In genomic region chrX:50081282-50081955, GRCh38 we compare ENCODE assay signal across 9 cellular contexts.
DNase-seq lines count a peak whose midpoint lies in the region; ATAC-seq, FAIRE-seq and TF ChIP-seq lines count a peak whose summit lies in the region.
"Had no signal": no experiment of that assay in that cellular context is flagged by ENCODE, and none has a peak within 500 bp of the region (broad histone marks: within the 10 kb centered on the region; RNA-seq: fewer than 3 reads in every experiment).

No MANE protein-coding gene starts in this region.

- no peaks in the 10 kb centered on the region for H3K27me3 Mint-ChIP-seq in CD8-positive, alpha-beta T cell (ENCODE audit: low read depth)

- WGBS in GM12878 (ENCODE audit: insufficient coverage, insufficient replicate concordance, low lambda C conversion rate, missing lambda C conversion rate), result 44% methylated on average over 3 of the region's 3 CpGs

- H3K4me1 ChIP-seq in GM12878 (ENCODE audit: control insufficient read depth, insufficient read depth, low read length), result no peaks in the 10 kb centered on the region
- no peaks in the 10 kb centered on the region for H3K4me1 ChIP-seq in CD8-positive, alpha-beta T cell (ENCODE audit: insufficient read depth, low read length)

- POLR2A ChIA-PET in GM12878 (lab: Charles Lee), result no interaction called here
- POLR2A ChIA-PET in CD8-positive, alpha-beta T cell (lab: Charles Lee), result no interaction called here

- no peaks in the 10 kb centered on the region for H3K79me2 ChIP-seq in GM12878 (ENCODE audit: control insufficient read depth, insufficient read depth, low read length)

- no peak overlapping the region for H2AFZ ChIP-seq in GM12878 (ENCODE audit: control insufficient read depth, low read depth, low read length)

- TF ChIP-seq EP300 in GM12878 (IDR thresholded peaks at IDR 0.05; ENCODE audit: borderline replicate concordance in 1 of 2, control insufficient read depth in 1 of 2, low read depth in 2 of 2, low read length in 2 of 2), result no peak

- no peaks in the 10 kb centered on the region for H4K20me1 ChIP-seq in GM12878 (ENCODE audit: control insufficient read depth, insufficient read depth)
- H4K20me1 ChIP-seq: BLaER1 had no signal

- DNase-seq in NCI-H1417 (lab: John Stamatoyannopoulos, UW), result peak in 2 of 3 experiments; percentile 26 to 64
- no peak for DNase-seq in NCI-H1417 treated with DMSO at 0.1 percent for 48 hours (lab: John Stamatoyannopoulos, UW)
- DNase-seq in LHCN-M2 (ENCODE audit: low read depth), result peak; percentile 18
- DNase-seq in GM12878 (ENCODE audit: low read depth, low spot score), result no peak
- peak; percentile 45 to 70 for DNase-seq in lung microvascular endothelial cell (ENCODE audit: low read depth in 2 of 2)
- DNase-seq in CD8-positive, alpha-beta T cell, result no peak
- DNase-seq in T-helper 9 cell, result no peak

- TF ChIP-seq CTCF in GM12878 (IDR thresholded peaks at IDR 0.05 in 2 of 3, conservative IDR thresholded peaks at IDR 0.05 in 1 of 3; ENCODE audit: control insufficient read depth in 2 of 3, extremely low read depth in 1 of 3, insufficient read depth in 1 of 3, low read depth in 3 of 3, low read length in 3 of 3), result peak; percentile 29 to 38 (median 35); a peak in 3 of 6 replicates
- no peak for TF ChIP-seq CTCF in CD8-positive, alpha-beta T cell (IDR thresholded peaks at IDR 0.05)

- BruUV-seq in GM12878 (replicated peaks; lab: Mats Ljungman, UMichigan), result no TSS peak

- no peak overlapping the region for H3K4me2 ChIP-seq in GM12878 (ENCODE audit: control insufficient read depth, insufficient read depth)
- H3K4me2 ChIP-seq: BLaER1 had no signal

- H3K9me3 ChIP-seq in GM12878 (replicated peaks; ENCODE audit: control insufficient read depth, insufficient read depth, low read length), result no peaks in the 10 kb centered on the region
- no peaks in the 10 kb centered on the region for H3K9me3 ChIP-seq in CD8-positive, alpha-beta T cell (ENCODE audit: low read length)
- H3K9me3 ChIP-seq: BLaER1 had no signal

- TF ChIP-seq POLR2A in GM12878 (IDR thresholded peaks at IDR 0.05; ENCODE audit: low read depth, low read length), result no peak

- no peak overlapping the region for H3K27ac Mint-ChIP-seq in CD8-positive, alpha-beta T cell

- no peak overlapping the region for H3K9ac ChIP-seq in GM12878 (ENCODE audit: control insufficient read depth, insufficient read depth, low read length)
- H3K9ac ChIP-seq: BLaER1 had no signal

- in situ Hi-C loops in GM12878 (cut with MboI), result no loop called here

- no peaks in the 10 kb centered on the region for H3K9me3 Mint-ChIP-seq in CD8-positive, alpha-beta T cell

- H3K36me3 ChIP-seq in GM12878 (ENCODE audit: control insufficient read depth in 2 of 2, insufficient read depth in 2 of 2, low read length in 1 of 2), result no peaks in the 10 kb centered on the region
- H3K36me3 ChIP-seq in CD8-positive, alpha-beta T cell (ENCODE audit: insufficient read depth, low read length), result no peaks in the 10 kb centered on the region
- H3K36me3 ChIP-seq: BLaER1 had no signal

- RAD21 ChIA-PET in GM12878 (lab: Charles Lee; ENCODE audit: unreplicated experiment), result interaction anchor here (1.1 to 1.6 kb wide), 3 partner anchors 123 to 164 kb away, joined by 4 to 9 read pairs (median 6); partner anchors contain the start of genes CCNB3 and CLCN5

- CTCF ChIA-PET in GM12878 (lab: Yijun Ruan, JAX), result interaction anchor here (0.7 to 1.9 kb wide), 3 partner anchors 162 to 171 kb away, joined by 4 to 13 read pairs (median 11); no protein-coding TSS in a partner anchor
- CTCF ChIA-PET in CD8-positive, alpha-beta T cell (lab: Charles Lee), result no interaction called here

- peak; percentile 43; the same call in 2 of the 3 replicates for ATAC-seq in GM12878
- ATAC-seq in CD8-positive, alpha-beta T cell, result no peak
- no peak for ATAC-seq in activated CD4-positive, CD25-positive, alpha-beta regulatory T cell treated with anti-CD3 and anti-CD28 coated beads, Interleukin-2, amount 50 U/mL, for 24 hours

- H3K4me3 Mint-ChIP-seq in CD8-positive, alpha-beta T cell, result no peak overlapping the region

- H3K4me3 ChIP-seq in GM12878, result no peak overlapping the region
- H3K4me3 ChIP-seq in CD8-positive, alpha-beta T cell (ENCODE audit: low read depth, low read length), result no peak overlapping the region
- H3K4me3 ChIP-seq: BLaER1 had no signal

- SMC1A ChIA-PET in GM12878 (lab: Charles Lee; ENCODE audit: uncharacterized antibody, unreplicated experiment), result interaction anchor here (1.0 kb wide), 1 partner anchor 159 kb away, joined by 4 read pairs; the partner anchor contains the start of gene CLCN5

- peak; percentile 62 for TF ChIP-seq RAD21 in GM12878 (IDR thresholded peaks at IDR 0.05; ENCODE audit: insufficient read depth, low read depth, low read length)

- peaks cover 3% of the 10 kb centered on the region for H3K36me3 Mint-ChIP-seq in CD8-positive, alpha-beta T cell

- H3K27me3 ChIP-seq in GM12878 (replicated peaks in 1 of 2; ENCODE audit: control insufficient read depth in 2 of 2, insufficient read depth in 2 of 2, low read length in 1 of 2), result no peaks in the 10 kb centered on the region
- H3K27me3 ChIP-seq in CD8-positive, alpha-beta T cell (ENCODE audit: insufficient read depth, low read length), result no peaks in the 10 kb centered on the region

- FAIRE-seq in GM12878 (lab: Jason Lieb, UNC), result no peak

- intact Hi-C loops in GM12878 (cut with micrococcal nuclease; ENCODE audit: unreplicated experiment), result loop anchor here (5.0 kb wide), 1 partner anchor 164 kb away; no protein-coding TSS in a partner anchor
- intact Hi-C loops in CD8-positive, alpha-beta T cell (cut with DNase I, micrococcal nuclease), result no loop called here

- H3K4me1 Mint-ChIP-seq in CD8-positive, alpha-beta T cell (ENCODE audit: low read depth), result no peaks in the 10 kb centered on the region

- no peak overlapping the region for H3K27ac ChIP-seq in GM12878 (ENCODE audit: control insufficient read depth, insufficient read depth)
- H3K27ac ChIP-seq in CD8-positive, alpha-beta T cell (ENCODE audit: low read depth, low read length), result no peak overlapping the region
- H3K27ac ChIP-seq: BLaER1 had no signal

TF ChIP-seq in GM12878, 131 proteins besides CTCF, POLR2A, EP300 and RAD21:
- TF ChIP-seq SMC3 (IDR thresholded peaks at IDR 0.05; ENCODE audit: borderline replicate concordance, low read length) (peak; percentile 29; the same call in 1 of the 2 replicates), ETV6 (conservative IDR thresholded peaks at IDR 0.05 in 1 of 2, IDR thresholded peaks at IDR 0.05 in 1 of 2; ENCODE audit: borderline replicate concordance in 1 of 2, low read depth in 1 of 2) (no peak)
TF ChIP-seq in GM12878: peak in this region for 1.

Comparison
In these comparisons a context has a peak if more than half of its experiments do, and no peak if none do; other contexts are left out.
1. DNase-seq: peak in NCI-H1417 (2 of 3), LHCN-M2 (single experiment) and lung microvascular endothelial cell (2 of 2); none in NCI-H1417 treated with DMSO at 0.1 percent for 48 hours (single experiment), GM12878 (single experiment), CD8-positive, alpha-beta T cell (0 of 7) and T-helper 9 cell (single experiment).